In genomic region chr12:121538699-121539061, GRCh38 we compare ENCODE assay signal across 9 cellular contexts. TPM values are rescaled to one million over a fixed set of nuclear protein-coding genes. Genes with fewer than 3 reads are reported as not detected.
DNase-seq lines count a peak whose midpoint lies in the region; TF ChIP-seq lines count a peak whose summit lies in the region.
"Had no signal": no experiment of that assay in that cellular context is flagged by ENCODE, and none has a peak within 500 bp of the region (broad histone marks: within the 10 kb centered on the region; RNA-seq: fewer than 3 reads in every experiment).

No MANE protein-coding gene starts in this region.

- no peak overlapping the region for H3K27ac ChIP-seq in colonic mucosa
- no peak overlapping the region for H3K27ac ChIP-seq in osteoblast (ENCODE audit: low read depth, low read length)

- DNase-seq in NCI-H146 (lab: John Stamatoyannopoulos, UW) (peak; percentile 48), NCI-H146 treated with DMSO at 0.1 percent for 48 hours (lab: John Stamatoyannopoulos, UW; ENCODE audit: unreplicated experiment) (no peak), NCI-H1105 (lab: John Stamatoyannopoulos, UW) (peak; percentile 33), colonic mucosa (peak; percentile 62), osteoblast (ENCODE audit: insufficient read length, low spot score, missing footprints) (peak; percentile 84), Ammon's horn (ENCODE audit: low spot score) (no peak), mesenteric fat pad (ENCODE audit: low spot score) (no peak)
- no peak for DNase-seq in effector CD8-positive, alpha-beta T cell (lab: John Stamatoyannopoulos, UW)
- DNase-seq: stimulated activated CD4-positive, alpha-beta T cell treated with anti-CD3 and anti-CD28 coated beads, Interleukin-4, amount 100 ng/mL, for 24 hours had no signal

- H3K9me3 ChIP-seq in colonic mucosa, result no peaks in the 10 kb centered on the region
- H3K9me3 ChIP-seq in osteoblast (ENCODE audit: low read depth, low read length), result no peaks in the 10 kb centered on the region

- H3K4me1 ChIP-seq in colonic mucosa (peaks cover 15% of the 10 kb centered on the region), osteoblast (ENCODE audit: insufficient read depth, low read length) (peaks cover 18% of the 10 kb centered on the region)

- peak overlapping the region; percentile 74 to 83 for H3K9ac ChIP-seq in colonic mucosa (ENCODE audit: low read depth in 2 of 2, low read length in 2 of 2)

- H3K27me3 ChIP-seq in colonic mucosa (no peaks in the 10 kb centered on the region), osteoblast (ENCODE audit: insufficient read depth, low read length) (no peaks in the 10 kb centered on the region)

- peak overlapping the region; percentile 93 for H3K4me2 ChIP-seq in osteoblast (ENCODE audit: insufficient read depth, low read length)

- peaks cover 9% of the 10 kb centered on the region for H4K20me1 ChIP-seq in osteoblast (ENCODE audit: insufficient read depth, low read length)

- no peak overlapping the region for H3K4me3 ChIP-seq in colonic mucosa
- peak overlapping the region; percentile 75 for H3K4me3 ChIP-seq in osteoblast (ENCODE audit: insufficient read depth, low read length)

- intact Hi-C loops in colonic mucosa (cut with DNase I), result no loop called here

- H3K36me3 ChIP-seq in colonic mucosa (no peaks in the 10 kb centered on the region), osteoblast (ENCODE audit: insufficient read depth, low read length) (peaks cover under 1% of the 10 kb centered on the region)

- H2AFZ ChIP-seq in osteoblast (ENCODE audit: low read length), result no peak overlapping the region

- peaks cover 2% of the 10 kb centered on the region for H3K79me2 ChIP-seq in osteoblast (ENCODE audit: insufficient read depth, low read length)

- TF ChIP-seq CTCF in colonic mucosa (IDR thresholded peaks at IDR 0.05), result no peak
- no peak for TF ChIP-seq CTCF in osteoblast (IDR thresholded peaks at IDR 0.05; ENCODE audit: extremely low read depth, low read depth, low read length)

RNA-seq across cellular contexts. Expression of gene KDM2B, which starts 42.1 kb away (rescaled TPM):
- 10 to 100 TPM; 14.7 to 24.5 TPM for total RNA-seq in colonic mucosa
- 29.8 and 32.6 TPM in 2 replicates for total RNA-seq in osteoblast
- 17.2 TPM for total RNA-seq in mesenteric fat pad

Comparison
In these comparisons a context has a peak if more than half of its experiments do, and no peak if none do; other contexts are left out.
1. DNase-seq: peak in NCI-H146 (single experiment), NCI-H1105 (single experiment), colonic mucosa (single experiment) and osteoblast (single experiment); none in NCI-H146 treated with DMSO at 0.1 percent for 48 hours (single experiment), effector CD8-positive, alpha-beta T cell (single experiment), Ammon's horn (single experiment) and mesenteric fat pad (single experiment).